ENCODE assay signal across 16 cellular contexts in genomic region chr6:149356081-149356750, GRCh38. TPM values are rescaled to one million over a fixed set of nuclear protein-coding genes. Genes with fewer than 3 reads are reported as not detected.
"Had no signal": no experiment of that assay in that cellular context is flagged by ENCODE, and none has a peak within 500 bp of the region (broad histone marks: within the 10 kb centered on the region; RNA-seq: fewer than 3 reads in every experiment).

No MANE protein-coding gene starts in this region.

- ATAC-seq: stimulated activated naive B cell treated with anti-CD40 and anti-IgM and Interleukin-4, amounts not matched to agents 10 μg/mL and 1 μg/mL and 100 μg/mL, for 72 hours; WTC11 had no signal

- H3K4me1 ChIP-seq: breast epithelium had no signal

- H3K27me3 ChIP-seq: ascending aorta, breast epithelium, tibial artery, vagina had no signal

- H3K4me3 ChIP-seq: ascending aorta, breast epithelium, tibial artery, vagina had no signal

- H3K4me3 Mint-ChIP-seq: nephron; stimulated activated naive B cell treated with anti-CD40 and anti-IgM and Interleukin-4, amounts not matched to agents 10 μg/mL and 1 μg/mL and 100 μg/mL, for 72 hours; WTC11 had no signal

- H3K27ac Mint-ChIP-seq: nephron, WTC11 had no signal

- DNase-seq: activated gamma-delta T cell treated with Interleukin-2 at 50 U/mL for 16 hours; dermis blood vessel endothelial cell; head of caudate nucleus; kidney glomerular epithelial cell; mesendoderm; nucleus accumbens; stimulated activated naive B cell treated with anti-CD40 and anti-IgM and Interleukin-4, amounts not matched to agents 10 μg/mL and 1 μg/mL and 100 μg/mL, for 72 hours; T-helper 2 cell; tibial artery had no signal

- H3K27ac ChIP-seq: ascending aorta, breast epithelium, epithelial cell of prostate, tibial artery, vagina had no signal

- H3K27me3 Mint-ChIP-seq: stimulated activated naive B cell treated with anti-CD40 and anti-IgM and Interleukin-4, amounts not matched to agents 10 μg/mL and 1 μg/mL and 100 μg/mL, for 72 hours had no signal

- H3K9me3 ChIP-seq: ascending aorta, breast epithelium, tibial artery, vagina had no signal

- H3K36me3 ChIP-seq: ascending aorta, breast epithelium, tibial artery, vagina had no signal

RNA-seq across cellular contexts. Expression of gene SUMO4, which starts 43.8 kb away (rescaled TPM):
- total RNA-seq: ascending aorta had no signal
- polyA plus RNA-seq: fibroblast of lung had no signal
